ENCODE assay signal across 23 cellular contexts in genomic region chr3:81947359-81947758, GRCh38.
DNase-seq lines count a peak whose midpoint lies in the region; FAIRE-seq and TF ChIP-seq lines count a peak whose summit lies in the region.
"Had no signal": no experiment of that assay in that cellular context is flagged by ENCODE, and none has a peak within 500 bp of the region (broad histone marks: within the 10 kb centered on the region; RNA-seq: fewer than 3 reads in every experiment).

No MANE protein-coding gene starts in this region.

- no peak overlapping the region for H2AFZ ChIP-seq in PC-9
- H2AFZ ChIP-seq: GM23338 had no signal

- no peaks in the 10 kb centered on the region for H3F3A ChIP-seq in PC-9 (ENCODE audit: insufficient read depth, low read depth)

- H3K27me3 ChIP-seq in PC-9 (ENCODE audit: insufficient read depth, low read depth) (no peaks in the 10 kb centered on the region), bronchial epithelial cell (ENCODE audit: control insufficient read depth, insufficient read depth, low read length) (no peaks in the 10 kb centered on the region)

- intact Hi-C loops in PC-9 (cut with micrococcal nuclease; ENCODE audit: unreplicated experiment), result no loop called here

- H3K9me3 Mint-ChIP-seq in type B pancreatic cell, result no peaks in the 10 kb centered on the region
- H3K9me3 Mint-ChIP-seq in immature natural killer cell, result peaks cover 10 to 22% (median 14%) of the 10 kb centered on the region in 6 donors

- POLR2A ChIA-PET in PC-9 (lab: Charles Lee; ENCODE audit: unreplicated experiment), result no interaction called here

- no peaks in the 10 kb centered on the region for H3K79me2 ChIP-seq in PC-9 (ENCODE audit: low read depth)

- no peaks in the 10 kb centered on the region for H4K20me1 ChIP-seq in PC-9 (ENCODE audit: insufficient read depth)

- CTCF ChIA-PET in PC-9 (lab: Charles Lee), result no interaction called here

- BruUV-seq in PC-9 (replicated peaks; lab: Mats Ljungman, UMichigan), result no TSS peak

- no peak for FAIRE-seq in bronchial epithelial cell (lab: Jason Lieb, UNC)
- FAIRE-seq: HepG2 had no signal

- H3K4me2 ChIP-seq in PC-9, result no peak overlapping the region; the same call in 1 of the 2 replicates
- H3K4me2 ChIP-seq: GM23338 had no signal

- H3K4me3 ChIP-seq in PC-9 (no peak overlapping the region), bronchial epithelial cell (ENCODE audit: low read depth, low read length) (no peak overlapping the region)
- H3K4me3 ChIP-seq: GM23338 had no signal

- peak overlapping the region; percentile 81 for H3K27ac Mint-ChIP-seq in type B pancreatic cell
- no peak overlapping the region for H3K27ac Mint-ChIP-seq in immature natural killer cell
- H3K27ac Mint-ChIP-seq: CD4-positive, alpha-beta memory T cell; GM23338; H9 had no signal

- no peak overlapping the region for H3K4me3 Mint-ChIP-seq in type B pancreatic cell
- no peak overlapping the region for H3K4me3 Mint-ChIP-seq in immature natural killer cell
- H3K4me3 Mint-ChIP-seq: CD4-positive, alpha-beta memory T cell; GM23338; H9 had no signal

- H3K9me3 ChIP-seq in PC-9 (ENCODE audit: insufficient read depth, low read depth), result 0 out of 2 replicates have a peak, but pooled peaks cover 6% of the 10 kb centered on the region
- H3K9me3 ChIP-seq: Caco-2 had no signal

- no peaks in the 10 kb centered on the region for H3K9me2 ChIP-seq in PC-9 (ENCODE audit: insufficient read depth)

- H3K36me3 Mint-ChIP-seq in type B pancreatic cell (peaks cover 4% of the 10 kb centered on the region), immature natural killer cell (no peaks in the 10 kb centered on the region)
- H3K36me3 Mint-ChIP-seq: CD4-positive, alpha-beta memory T cell had no signal

- H3K27me3 Mint-ChIP-seq in type B pancreatic cell (no peaks in the 10 kb centered on the region), immature natural killer cell (ENCODE audit: low read depth in 3 of 3) (peaks cover 0 to 2% (median 0%) of the 10 kb centered on the region in 3 donors)

- DNase-seq in ELR (ENCODE audit: low read depth), result peak; percentile 21
- DNase-seq in PC-9, result peak; percentile 10 to 66
- DNase-seq in bronchial epithelial cell (ENCODE audit: low read depth), result peak; percentile 31
- DNase-seq in type B pancreatic cell (ENCODE audit: extremely low spot score, unreplicated experiment), result no peak
- no peak for DNase-seq in immature natural killer cell
- no peak for DNase-seq in stimulated activated CD4-positive, alpha-beta T cell treated with anti-CD3 and anti-CD28 coated beads, Interleukin-12 subunit alpha, Interleukin-12 subunit beta, amount 100 ng/mL, for 4 hours
- no peak for DNase-seq in GM10266 (ENCODE audit: extremely low spot score)
- DNase-seq: C1 segment of cervical spinal cord; Caco-2; CD4-positive, alpha-beta memory T cell; DMS 273 treated with DMSO at 0.1 percent for 48 hours; DMS79; H9; MM.1S; NCI-H2029; NCI-H2227 treated with DMSO at 0.1 percent for 48 hours; NCI-H510A treated with DMSO at 0.1 percent for 48 hours; NCI-H748 treated with DMSO at 0.1 percent for 48 hours; RPMI8226; SHP77; T-helper 1 cell had no signal

- no peak for TF ChIP-seq CTCF in PC-9 (conservative IDR thresholded peaks at IDR 0.05)
- TF ChIP-seq CTCF in bronchial epithelial cell (IDR thresholded peaks at IDR 0.05; ENCODE audit: insufficient read depth, low read length, severe bottlenecking), result no peak
- TF ChIP-seq CTCF in type B pancreatic cell (conservative IDR thresholded peaks at IDR 0.05), result no peak
- TF ChIP-seq CTCF in GM10266 (IDR thresholded peaks at IDR 0.05; ENCODE audit: control insufficient read depth, insufficient read depth, low read depth, missing control alignments), result no peak

- no peaks in the 10 kb centered on the region for H3K36me3 ChIP-seq in PC-9 (ENCODE audit: low read depth)
- H3K36me3 ChIP-seq in bronchial epithelial cell (ENCODE audit: control insufficient read depth, insufficient read depth, low read length), result no peaks in the 10 kb centered on the region

- 0 out of 2 replicates have a peak, but pooled peaks cover 6% of the 10 kb centered on the region for H3K4me1 ChIP-seq in PC-9 (replicated peaks; ENCODE audit: insufficient read depth)
- H3K4me1 ChIP-seq: Caco-2 had no signal

- H3K4me1 Mint-ChIP-seq in type B pancreatic cell (ENCODE audit: unreplicated experiment) (no peaks in the 10 kb centered on the region), immature natural killer cell (no peaks in the 10 kb centered on the region)
- H3K4me1 Mint-ChIP-seq: CD4-positive, alpha-beta memory T cell had no signal

- no peak overlapping the region for H3K27ac ChIP-seq in PC-9

Comparison
In these comparisons a context has a peak if more than half of its experiments do, and no peak if none do; other contexts are left out.
1. DNase-seq: peak in ELR (single experiment), PC-9 (2 of 2) and bronchial epithelial cell (single experiment); none in type B pancreatic cell (single experiment), immature natural killer cell (0 of 3), stimulated activated CD4-positive, alpha-beta T cell treated with anti-CD3 and anti-CD28 coated beads, Interleukin-12 subunit alpha, Interleukin-12 subunit beta, amount 100 ng/mL, for 4 hours (single experiment) and GM10266 (single experiment).